ENCODE assay signal across 18 cellular contexts in genomic region chr14:99067141-99067920, GRCh38.
DNase-seq lines count a peak whose midpoint lies in the region; FAIRE-seq and TF ChIP-seq lines count a peak whose summit lies in the region.
"Had no signal": no experiment of that assay in that cellular context is flagged by ENCODE, and none has a peak within 500 bp of the region (broad histone marks: within the 10 kb centered on the region; RNA-seq: fewer than 3 reads in every experiment).

No MANE protein-coding gene starts in this region.

- H2BK12ac ChIP-seq in H9 (ENCODE audit: insufficient read length, low read depth, low read length): no peak overlapping the region

- no peaks in the 10 kb centered on the region for H3K27me3 Mint-ChIP-seq in H9 (ENCODE audit: low read depth)

- no peaks in the 10 kb centered on the region for H3K79me2 ChIP-seq in H9 (ENCODE audit: insufficient read depth, low read length)
- no peaks in the 10 kb centered on the region for H3K79me2 ChIP-seq in mesendoderm (ENCODE audit: control insufficient read depth, insufficient read depth, low read length)

- H3K27ac Mint-ChIP-seq in H9: no peak overlapping the region

- no peak overlapping the region for H3K4me3 Mint-ChIP-seq in H9

- H4K91ac ChIP-seq in H9 (ENCODE audit: insufficient read length, low read depth, low read length): no peak overlapping the region

- H3K14ac ChIP-seq in H9 (ENCODE audit: insufficient read depth, low read length): no peak overlapping the region

- H3K4me3 ChIP-seq in mesendoderm (ENCODE audit: low read length) (no peak overlapping the region), skin epidermis (no peak overlapping the region), small intestine (ENCODE audit: low read depth in 1 of 2, low read length in 2 of 2) (no peak overlapping the region)
- H3K4me3 ChIP-seq: SK-N-MC had no signal

- H3K9ac ChIP-seq in H9 (ENCODE audit: extremely low read depth, insufficient read length, low read length) (no peak overlapping the region), mesendoderm (ENCODE audit: low read length) (no peak overlapping the region)

- no peak overlapping the region for H2AFZ ChIP-seq in H9 (ENCODE audit: low read length)

- no peak overlapping the region for H3T11ph ChIP-seq in H9 (ENCODE audit: low read length)

- H2BK5ac ChIP-seq in H9 (ENCODE audit: insufficient read length, low read length) (no peak overlapping the region), mesendoderm (ENCODE audit: low read length) (no peak overlapping the region)

- DNase-seq in H9 (peak; percentile 14), epithelial cell of prostate (ENCODE audit: low read depth, low spot score) (no peak), mesendoderm (peak; percentile 8), NCI-H774 (lab: John Stamatoyannopoulos, UW) (no peak), small intestine (no peak), NCI-H526 treated with DMSO at 0.1 percent for 48 hours (lab: John Stamatoyannopoulos, UW) (no peak)
- DNase-seq in activated CD8-positive, alpha-beta memory T cell treated with anti-CD3 and anti-CD28 coated beads for 24 hours: no peak
- DNase-seq: AML-193, DND-41, NCI-H1105 treated with DMSO at 0.1 percent for 48 hours, NCI-H1694 treated with DMSO at 0.1 percent for 48 hours, NCI-H748 treated with DMSO at 0.1 percent for 48 hours, OCI-M1, SHP77 had no signal

- no peak for TF ChIP-seq CTCF in H9 (conservative IDR thresholded peaks at IDR 0.05)

- no peak overlapping the region for H2BK20ac ChIP-seq in H9 (ENCODE audit: low read depth, low read length, poor library complexity, severe bottlenecking)

- H3K4me1 Mint-ChIP-seq in H9: no peaks in the 10 kb centered on the region; a peak in 1 of 4 replicates

- peaks cover 0 to 9% of the 10 kb centered on the region in 2 experiments; a peak in 4 of 5 replicates for H3K9me3 Mint-ChIP-seq in H9

- H4K20me1 ChIP-seq in H9 (ENCODE audit: control insufficient read depth, insufficient read depth, insufficient read length): no peaks in the 10 kb centered on the region

- H3K36me3 ChIP-seq in mesendoderm (ENCODE audit: control insufficient read depth, insufficient read depth, low read length) (no peaks in the 10 kb centered on the region), small intestine (ENCODE audit: control insufficient read depth in 2 of 2, insufficient read depth in 2 of 2, low read length in 2 of 2) (no peaks in the 10 kb centered on the region)

- H2BK15ac ChIP-seq in H9 (ENCODE audit: low read depth, low read length) (no peak overlapping the region), mesendoderm (replicated peaks; ENCODE audit: low read depth) (no peak overlapping the region)

- H3K27me3 ChIP-seq in H9 (ENCODE audit: insufficient read depth, low read length): no peaks in the 10 kb centered on the region
- H3K27me3 ChIP-seq in mesendoderm (ENCODE audit: insufficient read depth, low read length, poor library complexity): no peaks in the 10 kb centered on the region
- H3K27me3 ChIP-seq in small intestine (ENCODE audit: control insufficient read depth in 2 of 2, insufficient read depth in 2 of 2, low read length in 2 of 2): no peaks in the 10 kb centered on the region

- H3K4ac ChIP-seq in H9 (ENCODE audit: low read depth, low read length) (no peak overlapping the region), mesendoderm (ENCODE audit: low read depth, low read length) (no peak overlapping the region)

- no peak for FAIRE-seq in small intestine (lab: Jason Lieb, UNC)
- FAIRE-seq: H54 had no signal

- no peaks in the 10 kb centered on the region for H3K23me2 ChIP-seq in H9 (ENCODE audit: insufficient read length, low read depth, low read length, poor library complexity, severe bottlenecking)

- H3K4me2 ChIP-seq in H9 (ENCODE audit: insufficient read depth, insufficient read length, low read length) (no peak overlapping the region), mesendoderm (ENCODE audit: low read length) (no peak overlapping the region)

- no peak overlapping the region for H3K27ac ChIP-seq in H9 (ENCODE audit: insufficient read length, low read depth, low read length)
- H3K27ac ChIP-seq in epithelial cell of prostate: peak overlapping the region; percentile 87
- peak overlapping the region; percentile 31 for H3K27ac ChIP-seq in mesendoderm (ENCODE audit: low read depth, low read length)
- H3K27ac ChIP-seq in skin epidermis: peak overlapping the region in 13 of 21 experiments; percentile 13 to 83 (median 42)
- no peak overlapping the region for H3K27ac ChIP-seq in small intestine (ENCODE audit: low read depth in 1 of 2, low read length in 1 of 2)
- H3K27ac ChIP-seq: C4-2B, SK-N-MC had no signal

- H3K9me3 ChIP-seq in H9 (ENCODE audit: control insufficient read depth, low read depth, low read length) (no peaks in the 10 kb centered on the region), small intestine (ENCODE audit: control insufficient read depth, low read depth) (no peaks in the 10 kb centered on the region)

- H3K18ac ChIP-seq in H9 (ENCODE audit: insufficient read length, low read depth, low read length) (peak overlapping the region; percentile 38), mesendoderm (ENCODE audit: low read length) (no peak overlapping the region)

- H2AK5ac ChIP-seq in H9 (ENCODE audit: insufficient read length, low read length): no peak overlapping the region
- H2AK5ac ChIP-seq in mesendoderm (ENCODE audit: low read length): no peak overlapping the region

- H3K56ac ChIP-seq in H9 (ENCODE audit: insufficient read length, low read depth, low read length) (no peak overlapping the region), mesendoderm (ENCODE audit: low read length) (no peak overlapping the region)

- H3K36me3 Mint-ChIP-seq in H9 (ENCODE audit: insufficient read depth in 1 of 3, low read depth in 3 of 3): peaks cover 0 to 8% (median 0%) of the 10 kb centered on the region in 3 experiments; a peak in 2 of 7 replicates

- H4K8ac ChIP-seq in H9 (replicated peaks; ENCODE audit: insufficient read length, low read depth, low read length) (no peak overlapping the region), mesendoderm (ENCODE audit: low read depth, low read length) (no peak overlapping the region)

- H3K4me1 ChIP-seq in H9 (ENCODE audit: insufficient read depth, low read length) (no peaks in the 10 kb centered on the region), mesendoderm (ENCODE audit: control insufficient read depth, low read depth, low read length) (no peaks in the 10 kb centered on the region), small intestine (ENCODE audit: control insufficient read depth in 2 of 2, insufficient read depth in 1 of 2, low read depth in 1 of 2, low read length in 1 of 2) (peaks cover 0 to 3% of the 10 kb centered on the region in 2 donors)

- WGBS in H9 (ENCODE audit: extremely low coverage, insufficient read length, low lambda C conversion rate): no CpG with 5 or more reads among the region's 2 CpGs
- no CpG with 5 or more reads among the region's 2 CpGs for WGBS in mesendoderm (ENCODE audit: extremely low coverage, insufficient coverage, low lambda C conversion rate)
- 86 to 92% (median 87%) methylated on average over 1 to 2 of the region's 2 CpGs for WGBS in small intestine, 3 donors

- H3K23ac ChIP-seq in H9 (ENCODE audit: insufficient read length, low read depth, low read length) (no peak overlapping the region), mesendoderm (ENCODE audit: low read length) (no peak overlapping the region)

- no peak overlapping the region for H4K5ac ChIP-seq in H9 (ENCODE audit: insufficient read length, low read depth, low read length)
- H4K5ac ChIP-seq in mesendoderm (ENCODE audit: low read length): no peak overlapping the region

- H3K79me1 ChIP-seq in H9 (ENCODE audit: insufficient read depth, low read depth, low read length, poor library complexity, severe bottlenecking): no peaks in the 10 kb centered on the region
- H3K79me1 ChIP-seq in mesendoderm (ENCODE audit: low read length): no peaks in the 10 kb centered on the region

- H2BK120ac ChIP-seq in H9 (ENCODE audit: low read depth, low read length, poor library complexity, severe bottlenecking) (no peak overlapping the region), mesendoderm (ENCODE audit: low read depth, low read length) (no peak overlapping the region)

Comparison
In these comparisons a context has a peak if more than half of its experiments do, and no peak if none do; other contexts are left out.
1. DNase-seq: peak in H9 (single experiment) and mesendoderm (single experiment); none in epithelial cell of prostate (single experiment), NCI-H774 (single experiment), small intestine (single experiment), activated CD8-positive, alpha-beta memory T cell treated with anti-CD3 and anti-CD28 coated beads for 24 hours (single experiment) and NCI-H526 treated with DMSO at 0.1 percent for 48 hours (single experiment).
2. H3K27ac ChIP-seq: peak in epithelial cell of prostate (single experiment), mesendoderm (single experiment) and skin epidermis (13 of 21); none in H9 (single experiment) and small intestine (0 of 2).